ENCODE assay signal across 1 cellular context in the genomic region with DNA sequence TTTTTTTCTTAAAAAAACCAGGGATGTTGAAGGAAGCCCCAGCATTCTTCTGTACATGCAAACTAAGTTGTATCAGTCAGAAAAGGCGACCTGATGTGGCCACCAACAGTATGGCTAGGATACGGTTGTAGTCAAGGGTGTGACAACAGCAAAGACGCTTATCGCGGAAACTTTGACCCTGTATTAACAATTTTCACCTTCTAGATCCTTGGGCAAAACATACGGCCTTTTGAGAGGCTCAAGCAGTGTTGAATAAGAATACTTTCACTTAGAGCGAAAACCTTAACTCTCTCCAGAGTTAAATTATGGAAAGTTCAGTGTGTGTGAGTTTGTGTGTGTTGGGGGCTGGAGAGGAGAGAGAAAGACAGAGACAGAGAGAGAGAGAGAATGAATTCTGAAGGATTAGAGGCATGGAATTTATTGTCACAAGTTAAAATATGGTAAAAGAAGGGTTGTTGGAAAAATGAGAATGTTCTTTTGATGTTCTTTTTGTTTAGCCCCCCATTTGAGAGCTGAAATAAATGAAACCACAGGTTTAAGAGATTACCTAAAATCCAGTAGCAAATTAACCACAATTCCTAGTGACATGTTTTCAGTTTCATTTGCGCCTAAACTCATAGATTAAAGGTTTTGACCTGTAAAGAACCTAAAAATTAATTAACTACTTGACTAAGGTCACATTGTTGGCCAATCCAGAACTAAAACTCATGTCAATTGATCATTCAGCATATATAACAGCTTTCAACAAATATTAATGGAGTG.
TF ChIP-seq lines count a peak whose summit lies in the region.

No MANE protein-coding gene starts in this region.

TF ChIP-seq in GM12878, 131 proteins besides CTCF, POLR2A, EP300 and RAD21 (continues in another document):
- TF ChIP-seq ZNF217 (IDR thresholded peaks at IDR 0.05) (no peak), CHD4 (IDR thresholded peaks at IDR 0.05) (no peak), MTA2 (IDR thresholded peaks at IDR 0.05; ENCODE audit: low read depth) (peak; percentile 92), BCL11A (IDR thresholded peaks at IDR 0.05; ENCODE audit: low read depth, low read length) (0 out of 2 replicates have a peak, but pooled peaks have one; percentile 27), STAT3 (IDR thresholded peaks at IDR 0.05; ENCODE audit: low read depth, low read length) (no peak), NR2F1 (conservative IDR thresholded peaks at IDR 0.05) (peak; percentile 81), CBX3 (IDR thresholded peaks at IDR 0.05; ENCODE audit: borderline replicate concordance, low read depth) (no peak), EED (IDR thresholded peaks at IDR 0.05; ENCODE audit: low read depth) (no peak), NRF1 (conservative IDR thresholded peaks at IDR 0.05; ENCODE audit: low read depth, low read length) (no peak), ASH2L (IDR thresholded peaks at IDR 0.05; ENCODE audit: borderline replicate concordance, low read depth) (no peak), ZBTB33 (IDR thresholded peaks at IDR 0.05) (peak; percentile 61; the same call in 1 of the 2 replicates), DPF2 (IDR thresholded peaks at IDR 0.05) (no peak), FOXM1 (IDR thresholded peaks at IDR 0.05; ENCODE audit: low read depth, low read length) (no peak), NR2C2 (IDR thresholded peaks at IDR 0.05; ENCODE audit: borderline replicate concordance, control insufficient read depth, insufficient read length, low read depth) (no peak), JUNB (IDR thresholded peaks at IDR 0.05) (no peak), RUNX3 (IDR thresholded peaks at IDR 0.05; ENCODE audit: low read length) (peak; percentile 81), RCOR1 (conservative IDR thresholded peaks at IDR 0.05; ENCODE audit: low read depth, low read length) (no peak), IKZF1 (conservative IDR thresholded peaks at IDR 0.05) (peak; percentile 41; the same call in 1 of the 2 replicates), IKZF2 (IDR thresholded peaks at IDR 0.05) (peak; percentile 30 to 54; a peak in 2 of 4 replicates), KDM1A (IDR thresholded peaks at IDR 0.05; ENCODE audit: borderline replicate concordance) (no peak), ZNF622 (IDR thresholded peaks at IDR 0.05) (no peak), TARDBP (IDR thresholded peaks at IDR 0.05; ENCODE audit: borderline replicate concordance) (no peak), FOS (IDR thresholded peaks at IDR 0.05; ENCODE audit: borderline replicate concordance, extremely low read depth, insufficient read length) (no peak), SIN3A (IDR thresholded peaks at IDR 0.05; ENCODE audit: low read depth, low read length) (no peak), GATAD2B (conservative IDR thresholded peaks at IDR 0.05; ENCODE audit: low read depth) (no peak), WRNIP1 (IDR thresholded peaks at IDR 0.05; ENCODE audit: borderline replicate concordance, low read depth, low read length) (no peak), TCF12 (IDR thresholded peaks at IDR 0.05; ENCODE audit: low read depth, low read length) (no peak), SP1 (IDR thresholded peaks at IDR 0.05; ENCODE audit: low read depth, low read length) (no peak), TBL1XR1 (IDR thresholded peaks at IDR 0.05; ENCODE audit: low read depth, low read length) (no peak), ATF7 (IDR thresholded peaks at IDR 0.05; ENCODE audit: low read depth) (0 out of 2 replicates have a peak, but pooled peaks have one; percentile 36), CHD2 (IDR thresholded peaks at IDR 0.05; ENCODE audit: borderline replicate concordance, low read depth, low read length) (no peak), RBBP5 (conservative IDR thresholded peaks at IDR 0.05) (no peak), NFYA (IDR thresholded peaks at IDR 0.05; ENCODE audit: borderline replicate concordance, low read depth, low read length) (no peak), SPI1 (IDR thresholded peaks at IDR 0.05; ENCODE audit: borderline replicate concordance, insufficient read depth, low read depth, low read length) (no peak), YY1 (IDR thresholded peaks at IDR 0.05; ENCODE audit: low read depth, low read length) (no peak), NR2C1 (IDR thresholded peaks at IDR 0.05) (no peak)
- TF ChIP-seq, protein P1, sequence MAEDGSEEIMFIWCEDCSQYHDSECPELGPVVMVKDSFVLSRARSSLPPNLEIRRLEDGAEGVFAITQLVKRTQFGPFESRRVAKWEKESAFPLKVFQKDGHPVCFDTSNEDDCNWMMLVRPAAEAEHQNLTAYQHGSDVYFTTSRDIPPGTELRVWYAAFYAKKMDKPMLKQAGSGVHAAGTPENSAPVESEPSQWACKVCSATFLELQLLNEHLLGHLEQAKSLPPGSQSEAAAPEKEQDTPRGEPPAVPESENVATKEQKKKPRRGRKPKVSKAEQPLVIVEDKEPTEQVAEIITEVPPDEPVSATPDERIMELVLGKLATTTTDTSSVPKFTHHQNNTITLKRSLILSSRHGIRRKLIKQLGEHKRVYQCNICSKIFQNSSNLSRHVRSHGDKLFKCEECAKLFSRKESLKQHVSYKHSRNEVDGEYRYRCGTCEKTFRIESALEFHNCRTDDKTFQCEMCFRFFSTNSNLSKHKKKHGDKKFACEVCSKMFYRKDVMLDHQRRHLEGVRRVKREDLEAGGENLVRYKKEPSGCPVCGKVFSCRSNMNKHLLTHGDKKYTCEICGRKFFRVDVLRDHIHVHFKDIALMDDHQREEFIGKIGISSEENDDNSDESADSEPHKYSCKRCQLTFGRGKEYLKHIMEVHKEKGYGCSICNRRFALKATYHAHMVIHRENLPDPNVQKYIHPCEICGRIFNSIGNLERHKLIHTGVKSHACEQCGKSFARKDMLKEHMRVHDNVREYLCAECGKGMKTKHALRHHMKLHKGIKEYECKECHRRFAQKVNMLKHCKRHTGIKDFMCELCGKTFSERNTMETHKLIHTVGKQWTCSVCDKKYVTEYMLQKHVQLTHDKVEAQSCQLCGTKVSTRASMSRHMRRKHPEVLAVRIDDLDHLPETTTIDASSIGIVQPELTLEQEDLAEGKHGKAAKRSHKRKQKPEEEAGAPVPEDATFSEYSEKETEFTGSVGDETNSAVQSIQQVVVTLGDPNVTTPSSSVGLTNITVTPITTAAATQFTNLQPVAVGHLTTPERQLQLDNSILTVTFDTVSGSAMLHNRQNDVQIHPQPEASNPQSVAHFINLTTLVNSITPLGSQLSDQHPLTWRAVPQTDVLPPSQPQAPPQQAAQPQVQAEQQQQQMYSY (CRISPR knock-in tag; IDR thresholded peaks at IDR 0.05), result no peak
- TF ChIP-seq, protein P2, sequence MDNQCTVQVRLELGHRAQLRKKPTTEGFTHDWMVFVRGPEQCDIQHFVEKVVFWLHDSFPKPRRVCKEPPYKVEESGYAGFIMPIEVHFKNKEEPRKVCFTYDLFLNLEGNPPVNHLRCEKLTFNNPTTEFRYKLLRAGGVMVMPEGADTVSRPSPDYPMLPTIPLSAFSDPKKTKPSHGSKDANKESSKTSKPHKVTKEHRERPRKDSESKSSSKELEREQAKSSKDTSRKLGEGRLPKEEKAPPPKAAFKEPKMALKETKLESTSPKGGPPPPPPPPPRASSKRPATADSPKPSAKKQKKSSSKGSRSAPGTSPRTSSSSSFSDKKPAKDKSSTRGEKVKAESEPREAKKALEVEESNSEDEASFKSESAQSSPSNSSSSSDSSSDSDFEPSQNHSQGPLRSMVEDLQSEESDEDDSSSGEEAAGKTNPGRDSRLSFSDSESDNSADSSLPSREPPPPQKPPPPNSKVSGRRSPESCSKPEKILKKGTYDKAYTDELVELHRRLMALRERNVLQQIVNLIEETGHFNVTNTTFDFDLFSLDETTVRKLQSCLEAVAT (IDR thresholded peaks at IDR 0.05), result 0 out of 2 replicates have a peak, but pooled peaks have one; percentile 27
- TF ChIP-seq, protein P3, sequence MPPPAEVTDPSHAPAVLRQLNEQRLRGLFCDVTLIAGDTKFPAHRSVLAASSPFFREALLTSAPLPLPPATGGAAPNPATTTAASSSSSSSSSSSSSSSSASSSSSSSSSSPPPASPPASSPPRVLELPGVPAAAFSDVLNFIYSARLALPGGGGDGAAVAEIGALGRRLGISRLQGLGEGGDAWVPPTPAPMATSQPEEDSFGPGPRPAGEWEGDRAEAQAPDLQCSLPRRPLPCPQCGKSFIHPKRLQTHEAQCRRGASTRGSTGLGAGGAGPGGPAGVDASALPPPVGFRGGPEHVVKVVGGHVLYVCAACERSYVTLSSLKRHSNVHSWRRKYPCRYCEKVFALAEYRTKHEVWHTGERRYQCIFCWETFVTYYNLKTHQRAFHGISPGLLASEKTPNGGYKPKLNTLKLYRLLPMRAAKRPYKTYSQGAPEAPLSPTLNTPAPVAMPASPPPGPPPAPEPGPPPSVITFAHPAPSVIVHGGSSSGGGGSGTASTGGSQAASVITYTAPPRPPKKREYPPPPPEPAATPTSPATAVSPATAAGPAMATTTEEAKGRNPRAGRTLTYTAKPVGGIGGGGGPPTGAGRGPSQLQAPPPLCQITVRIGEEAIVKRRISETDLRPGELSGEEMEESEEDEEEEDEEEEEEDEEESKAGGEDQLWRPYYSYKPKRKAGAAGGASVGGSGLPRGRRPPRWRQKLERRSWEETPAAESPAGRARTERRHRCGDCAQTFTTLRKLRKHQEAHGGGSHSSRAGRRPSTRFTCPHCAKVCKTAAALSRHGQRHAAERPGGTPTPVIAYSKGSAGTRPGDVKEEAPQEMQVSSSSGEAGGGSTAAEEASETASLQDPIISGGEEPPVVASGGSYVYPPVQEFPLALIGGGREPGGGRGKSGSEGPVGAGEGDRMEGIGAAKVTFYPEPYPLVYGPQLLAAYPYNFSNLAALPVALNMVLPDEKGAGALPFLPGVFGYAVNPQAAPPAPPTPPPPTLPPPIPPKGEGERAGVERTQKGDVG (CRISPR knock-in tag; IDR thresholded peaks at IDR 0.05), result no peak
- TF ChIP-seq, protein P4, sequence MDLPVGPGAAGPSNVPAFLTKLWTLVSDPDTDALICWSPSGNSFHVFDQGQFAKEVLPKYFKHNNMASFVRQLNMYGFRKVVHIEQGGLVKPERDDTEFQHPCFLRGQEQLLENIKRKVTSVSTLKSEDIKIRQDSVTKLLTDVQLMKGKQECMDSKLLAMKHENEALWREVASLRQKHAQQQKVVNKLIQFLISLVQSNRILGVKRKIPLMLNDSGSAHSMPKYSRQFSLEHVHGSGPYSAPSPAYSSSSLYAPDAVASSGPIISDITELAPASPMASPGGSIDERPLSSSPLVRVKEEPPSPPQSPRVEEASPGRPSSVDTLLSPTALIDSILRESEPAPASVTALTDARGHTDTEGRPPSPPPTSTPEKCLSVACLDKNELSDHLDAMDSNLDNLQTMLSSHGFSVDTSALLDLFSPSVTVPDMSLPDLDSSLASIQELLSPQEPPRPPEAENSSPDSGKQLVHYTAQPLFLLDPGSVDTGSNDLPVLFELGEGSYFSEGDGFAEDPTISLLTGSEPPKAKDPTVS (IDR thresholded peaks at IDR 0.05; ENCODE audit: low read depth, low read length), result no peak
- TF ChIP-seq, protein P5, sequence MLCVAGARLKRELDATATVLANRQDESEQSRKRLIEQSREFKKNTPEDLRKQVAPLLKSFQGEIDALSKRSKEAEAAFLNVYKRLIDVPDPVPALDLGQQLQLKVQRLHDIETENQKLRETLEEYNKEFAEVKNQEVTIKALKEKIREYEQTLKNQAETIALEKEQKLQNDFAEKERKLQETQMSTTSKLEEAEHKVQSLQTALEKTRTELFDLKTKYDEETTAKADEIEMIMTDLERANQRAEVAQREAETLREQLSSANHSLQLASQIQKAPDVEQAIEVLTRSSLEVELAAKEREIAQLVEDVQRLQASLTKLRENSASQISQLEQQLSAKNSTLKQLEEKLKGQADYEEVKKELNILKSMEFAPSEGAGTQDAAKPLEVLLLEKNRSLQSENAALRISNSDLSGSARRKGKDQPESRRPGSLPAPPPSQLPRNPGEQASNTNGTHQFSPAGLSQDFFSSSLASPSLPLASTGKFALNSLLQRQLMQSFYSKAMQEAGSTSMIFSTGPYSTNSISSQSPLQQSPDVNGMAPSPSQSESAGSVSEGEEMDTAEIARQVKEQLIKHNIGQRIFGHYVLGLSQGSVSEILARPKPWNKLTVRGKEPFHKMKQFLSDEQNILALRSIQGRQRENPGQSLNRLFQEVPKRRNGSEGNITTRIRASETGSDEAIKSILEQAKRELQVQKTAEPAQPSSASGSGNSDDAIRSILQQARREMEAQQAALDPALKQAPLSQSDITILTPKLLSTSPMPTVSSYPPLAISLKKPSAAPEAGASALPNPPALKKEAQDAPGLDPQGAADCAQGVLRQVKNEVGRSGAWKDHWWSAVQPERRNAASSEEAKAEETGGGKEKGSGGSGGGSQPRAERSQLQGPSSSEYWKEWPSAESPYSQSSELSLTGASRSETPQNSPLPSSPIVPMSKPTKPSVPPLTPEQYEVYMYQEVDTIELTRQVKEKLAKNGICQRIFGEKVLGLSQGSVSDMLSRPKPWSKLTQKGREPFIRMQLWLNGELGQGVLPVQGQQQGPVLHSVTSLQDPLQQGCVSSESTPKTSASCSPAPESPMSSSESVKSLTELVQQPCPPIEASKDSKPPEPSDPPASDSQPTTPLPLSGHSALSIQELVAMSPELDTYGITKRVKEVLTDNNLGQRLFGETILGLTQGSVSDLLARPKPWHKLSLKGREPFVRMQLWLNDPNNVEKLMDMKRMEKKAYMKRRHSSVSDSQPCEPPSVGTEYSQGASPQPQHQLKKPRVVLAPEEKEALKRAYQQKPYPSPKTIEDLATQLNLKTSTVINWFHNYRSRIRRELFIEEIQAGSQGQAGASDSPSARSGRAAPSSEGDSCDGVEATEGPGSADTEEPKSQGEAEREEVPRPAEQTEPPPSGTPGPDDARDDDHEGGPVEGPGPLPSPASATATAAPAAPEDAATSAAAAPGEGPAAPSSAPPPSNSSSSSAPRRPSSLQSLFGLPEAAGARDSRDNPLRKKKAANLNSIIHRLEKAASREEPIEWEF (IDR thresholded peaks at IDR 0.05; ENCODE audit: insufficient replicate concordance, low read depth, low read length), result no peak
